Comparison of ENCODE assay signal across 8 cellular contexts in genomic region chr1:63592536-63593302, GRCh38. TPM values are rescaled to one million over a fixed set of nuclear protein-coding genes. Genes with fewer than 3 reads are reported as not detected.
DNase-seq lines count a peak whose midpoint lies in the region; ATAC-seq, FAIRE-seq and TF ChIP-seq lines count a peak whose summit lies in the region.

No MANE protein-coding gene starts in this region.

- FAIRE-seq in kidney (lab: Jason Lieb, UNC) = no peak
- no peak for FAIRE-seq in HTR-8/SVneo (lab: Jason Lieb, UNC)

- H3K9me3 ChIP-seq in kidney (ENCODE audit: control insufficient read depth in 1 of 2, low read length in 2 of 2) = no peaks in the 10 kb centered on the region

- no peaks in the 10 kb centered on the region for H3K9me3 Mint-ChIP-seq in activated naive CD4-positive, alpha-beta T cell treated with anti-CD3 and anti-CD28 coated beads, Interleukin-2, amount 50 U/mL, for 72 hours

- H3K36me3 Mint-ChIP-seq in activated naive CD4-positive, alpha-beta T cell treated with anti-CD3 and anti-CD28 coated beads, Interleukin-2, amount 50 U/mL, for 72 hours = peaks cover 6 to 32% of the 10 kb centered on the region in 2 donors

- H3K27ac Mint-ChIP-seq in activated naive CD4-positive, alpha-beta T cell treated with anti-CD3 and anti-CD28 coated beads, Interleukin-2, amount 50 U/mL, for 72 hours = peak overlapping the region; percentile 94 to 100

- peak overlapping the region; percentile 82 to 88 for H3K27ac ChIP-seq in kidney (ENCODE audit: low read depth in 2 of 2, low read length in 2 of 2)

- intact Hi-C loops in kidney (cut with DNase I) = no loop called here

- no peaks in the 10 kb centered on the region for H3K4me1 ChIP-seq in kidney (ENCODE audit: control insufficient read depth in 1 of 2, insufficient read depth in 1 of 2, low read depth in 1 of 2, low read length in 2 of 2)

- ATAC-seq in HG03378 (IDR thresholded peaks at IDR 0.05; ENCODE audit: unreplicated experiment) (peak; percentile 50), HG02610 (IDR thresholded peaks at IDR 0.05; ENCODE audit: unreplicated experiment) (no peak), omental fat pad (ENCODE audit: low FRiP score) (no peak)
- ATAC-seq in activated naive CD4-positive, alpha-beta T cell treated with anti-CD3 and anti-CD28 coated beads, Interleukin-2, amount 50 U/mL, for 72 hours = no peak
- peak; percentile 65 for ATAC-seq in stimulated activated naive CD8-positive, alpha-beta T cell treated with anti-CD3 and anti-CD28 coated beads, Interleukin-15, Interleukin-2, amounts not matched to agents 100 U/mL and 50 U/mL, for 24 hours

- H3K36me3 ChIP-seq in kidney (ENCODE audit: control insufficient read depth in 1 of 2, insufficient read depth in 2 of 2, low read length in 2 of 2) = no peaks in the 10 kb centered on the region

- DNase-seq in AG10803 (ENCODE audit: low read depth) (no peak), kidney (no peak), omental fat pad (ENCODE audit: low spot score) (no peak), HTR-8/SVneo (ENCODE audit: insufficient read length, low spot score) (no peak)
- no peak for DNase-seq in activated naive CD4-positive, alpha-beta T cell treated with anti-CD3 and anti-CD28 coated beads, Interleukin-2, amount 50 U/mL, for 72 hours (ENCODE audit: low spot score in 2 of 2)
- DNase-seq in stimulated activated naive CD8-positive, alpha-beta T cell treated with anti-CD3 and anti-CD28 coated beads, Interleukin-15, Interleukin-2, amounts not matched to agents 100 U/mL and 50 U/mL, for 24 hours = no peak

- peak overlapping the region; percentile 37 to 91 for H3K9ac ChIP-seq in kidney (ENCODE audit: low read length in 2 of 2)

- peak overlapping the region; percentile 80 for H3K4me3 ChIP-seq in AG10803 (ENCODE audit: low read length)
- peak overlapping the region; percentile 86 to 87 for H3K4me3 ChIP-seq in kidney (ENCODE audit: low read length in 2 of 2)

- no peak for TF ChIP-seq CTCF in AG10803 (conservative IDR thresholded peaks at IDR 0.05; ENCODE audit: low read length)
- no peak for TF ChIP-seq CTCF in kidney (IDR thresholded peaks at IDR 0.05; ENCODE audit: borderline replicate concordance, extremely low read depth, insufficient read depth)
- no peak for TF ChIP-seq CTCF in omental fat pad (IDR thresholded peaks at IDR 0.05)

RNA-seq across cellular contexts. Expression of gene PGM1, which starts 0.5 kb away (rescaled TPM):
- 10 to 100 TPM; 14.0 to 52.1 TPM for total RNA-seq in activated naive CD4-positive, alpha-beta T cell treated with anti-CD3 and anti-CD28 coated beads, Interleukin-2, amount 50 U/mL, for 72 hours
- total RNA-seq in kidney (40.3 TPM), omental fat pad (100 to 1,000 TPM in 2 of 4 donors, 10 to 100 TPM in 2; 71.2 to 312 (median 162) TPM)
- 59.3 TPM for polyA plus RNA-seq in kidney (ENCODE audit: insufficient read depth, low read depth, low replicate concordance)

Comparison
In these comparisons a context has a peak if more than half of its experiments do, and no peak if none do; other contexts are left out.
1. ATAC-seq: peak in HG03378 (single experiment) and stimulated activated naive CD8-positive, alpha-beta T cell treated with anti-CD3 and anti-CD28 coated beads, Interleukin-15, Interleukin-2, amounts not matched to agents 100 U/mL and 50 U/mL, for 24 hours (single experiment); none in activated naive CD4-positive, alpha-beta T cell treated with anti-CD3 and anti-CD28 coated beads, Interleukin-2, amount 50 U/mL, for 72 hours (0 of 2), HG02610 (single experiment) and omental fat pad (single experiment).